In the genomic region with DNA sequence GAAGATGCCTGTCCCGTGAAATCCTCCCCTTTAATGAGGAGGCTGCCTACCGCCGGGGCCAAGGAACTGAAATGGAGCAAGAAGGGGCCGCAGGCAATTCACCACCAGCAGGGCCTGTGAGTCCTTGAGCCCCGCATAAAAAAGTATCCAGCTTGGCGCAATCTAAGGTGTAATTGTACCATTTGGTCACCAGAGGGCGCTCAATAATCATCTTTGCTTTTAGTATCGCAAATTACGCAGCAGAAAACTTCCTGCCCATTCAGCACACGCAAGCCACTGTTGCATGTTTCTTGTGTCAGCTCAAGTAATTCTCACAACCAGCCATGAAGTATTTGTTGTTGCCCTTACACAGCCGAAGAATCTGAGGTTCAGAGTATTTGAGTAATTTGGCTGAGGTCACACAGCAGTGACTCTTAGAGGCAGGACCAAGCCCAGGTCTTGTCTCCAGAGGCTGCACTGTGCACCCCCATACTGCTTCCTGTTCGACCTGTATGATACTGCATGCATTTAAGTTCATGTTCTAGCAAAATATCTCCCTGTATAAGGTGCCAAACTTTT, we compare ENCODE assay signal across 8 cellular contexts. TPM values are rescaled to one million over a fixed set of nuclear protein-coding genes. Genes with fewer than 3 reads are reported as not detected.
A peak's percentile ranks its signal among the peaks of the same experiment; 100 is the strongest.
DNase-seq lines count a peak whose midpoint lies in the region; ATAC-seq and TF ChIP-seq lines count a peak whose summit lies in the region.

No MANE protein-coding gene starts in this region.

- no peaks in the 10 kb centered on the region for H3K36me3 ChIP-seq in Loucy (ENCODE audit: insufficient read depth, low read length)
- no peaks in the 10 kb centered on the region for H3K36me3 ChIP-seq in Peyer's patch
- no peaks in the 10 kb centered on the region for H3K36me3 ChIP-seq in neural cell (ENCODE audit: insufficient read depth, low read length)
- no peaks in the 10 kb centered on the region for H3K36me3 ChIP-seq in upper lobe of right lung

- H3K4me3 Mint-ChIP-seq in activated T-cell treated with anti-CD3 and anti-CD28 coated beads, Interleukin-2, amount 50 U/mL, for 72 hours, result peak overlapping the region; percentile 57 to 61

- no peaks in the 10 kb centered on the region for H3K36me3 Mint-ChIP-seq in activated T-cell treated with anti-CD3 and anti-CD28 coated beads, Interleukin-2, amount 50 U/mL, for 72 hours (ENCODE audit: insufficient read depth in 2 of 2)

- DNase-seq in NK-92 treated with Interleukin-12 subunit alpha and Interleukin-12 subunit beta, amount 100 ng/mL, for 24 hours (lab: John Stamatoyannopoulos, UW), result peak; percentile 21
- no peak for DNase-seq in NK-92 (lab: John Stamatoyannopoulos, UW; ENCODE audit: unreplicated experiment)
- DNase-seq in Peyer's patch, result peak in 2 of 3 donors; percentile 39 to 76
- peak; percentile 59 to 74 for DNase-seq in activated T-cell treated with anti-CD3 and anti-CD28 coated beads, Interleukin-2, amount 50 U/mL, for 72 hours
- peak; percentile 92 for DNase-seq in fibroblast of peridontal ligament (ENCODE audit: extremely low read depth)
- no peak for DNase-seq in upper lobe of right lung

- no peaks in the 10 kb centered on the region for H3K27me3 Mint-ChIP-seq in activated T-cell treated with anti-CD3 and anti-CD28 coated beads, Interleukin-2, amount 50 U/mL, for 72 hours (ENCODE audit: low read depth)

- H3K27me3 ChIP-seq in Loucy (ENCODE audit: insufficient read depth, low read length, poor library complexity, severe bottlenecking) (peaks cover 32% of the 10 kb centered on the region), Peyer's patch (no peaks in the 10 kb centered on the region), neural cell (ENCODE audit: insufficient read depth, low read depth, low read length) (no peaks in the 10 kb centered on the region), upper lobe of right lung (no peaks in the 10 kb centered on the region)

- H3K4me3 ChIP-seq in Loucy (ENCODE audit: low read length, poor library complexity, severe bottlenecking) (no peak overlapping the region), Peyer's patch (no peak overlapping the region), neural cell (ENCODE audit: low read length) (no peak overlapping the region), upper lobe of right lung (no peak overlapping the region)

- no peaks in the 10 kb centered on the region for H3K4me1 ChIP-seq in Loucy (ENCODE audit: insufficient read depth, low read length, poor library complexity, severe bottlenecking)
- peaks cover 0 to 22% (median 3%) of the 10 kb centered on the region in 4 donors for H3K4me1 ChIP-seq in Peyer's patch
- H3K4me1 ChIP-seq in upper lobe of right lung, result peaks cover 25% of the 10 kb centered on the region

- H3K4me2 ChIP-seq in Loucy (ENCODE audit: low read depth, low read length, poor library complexity, severe bottlenecking), result no peak overlapping the region
- no peak overlapping the region for H3K4me2 ChIP-seq in neural cell (ENCODE audit: low read length)

- H3K79me2 ChIP-seq in Loucy (ENCODE audit: insufficient read depth, low read length), result no peaks in the 10 kb centered on the region
- no peaks in the 10 kb centered on the region for H3K79me2 ChIP-seq in neural cell (replicated peaks; ENCODE audit: insufficient read depth, low read length)

- no peak overlapping the region for H2AFZ ChIP-seq in Loucy (ENCODE audit: low read length)
- no peak overlapping the region for H2AFZ ChIP-seq in neural cell (ENCODE audit: low read depth, low read length)

- TF ChIP-seq CTCF in Loucy (conservative IDR thresholded peaks at IDR 0.05; ENCODE audit: low read length) (peak; percentile 92), Peyer's patch (IDR thresholded peaks at IDR 0.05) (peak; percentile 82 to 98 (median 96)), neural cell (IDR thresholded peaks at IDR 0.05; ENCODE audit: poor library complexity, severe bottlenecking) (peak; percentile 94), upper lobe of right lung (IDR thresholded peaks at IDR 0.05) (peak; percentile 83)

- peak; percentile 81 to 84 for ATAC-seq in activated T-cell treated with anti-CD3 and anti-CD28 coated beads, Interleukin-2, amount 50 U/mL, for 72 hours (replicated peaks in 1 of 2)
- ATAC-seq in upper lobe of right lung, result peak; percentile 81

- TF ChIP-seq RAD21 in neural cell (conservative IDR thresholded peaks at IDR 0.05), result peak; percentile 96

- H3F3A ChIP-seq in Loucy (ENCODE audit: low read depth), result no peaks in the 10 kb centered on the region
- no peaks in the 10 kb centered on the region for H3F3A ChIP-seq in neural cell (ENCODE audit: insufficient read depth, low read length, poor library complexity, severe bottlenecking)

- peak overlapping the region; percentile 71 for H3K27ac Mint-ChIP-seq in activated T-cell treated with anti-CD3 and anti-CD28 coated beads, Interleukin-2, amount 50 U/mL, for 72 hours

- H4K20me1 ChIP-seq in Loucy (ENCODE audit: insufficient read depth, low read length, poor library complexity, severe bottlenecking) (no peaks in the 10 kb centered on the region), neural cell (ENCODE audit: insufficient read depth) (no peaks in the 10 kb centered on the region)

- TF ChIP-seq POLR2A in Peyer's patch (IDR thresholded peaks at IDR 0.05), result no peak

- no peaks in the 10 kb centered on the region for H3K9me3 ChIP-seq in Loucy (ENCODE audit: insufficient read depth, low read depth, low read length)
- no peaks in the 10 kb centered on the region for H3K9me3 ChIP-seq in Peyer's patch
- H3K9me3 ChIP-seq in neural cell (ENCODE audit: low read length), result no peaks in the 10 kb centered on the region
- H3K9me3 ChIP-seq in upper lobe of right lung, result no peaks in the 10 kb centered on the region

- no peak for TF ChIP-seq EP300 in neural cell (conservative IDR thresholded peaks at IDR 0.05; ENCODE audit: poor library complexity, severe bottlenecking)

- peaks cover 30% of the 10 kb centered on the region for H3K4me1 Mint-ChIP-seq in activated T-cell treated with anti-CD3 and anti-CD28 coated beads, Interleukin-2, amount 50 U/mL, for 72 hours (ENCODE audit: low read depth)

- no peak overlapping the region for H3K9ac ChIP-seq in Loucy (ENCODE audit: low read depth, low read length, poor library complexity, severe bottlenecking)
- peak overlapping the region; percentile 5 for H3K9ac ChIP-seq in neural cell (ENCODE audit: low read length)

- intact Hi-C loops in upper lobe of right lung (cut with DNase I), result no loop called here

- H3K9me2 ChIP-seq in Loucy (replicated peaks; ENCODE audit: low read depth, low read length) (no peaks in the 10 kb centered on the region), neural cell (ENCODE audit: insufficient read depth, low read length) (no peaks in the 10 kb centered on the region)

- no peaks in the 10 kb centered on the region for H3K9me3 Mint-ChIP-seq in activated T-cell treated with anti-CD3 and anti-CD28 coated beads, Interleukin-2, amount 50 U/mL, for 72 hours

- H3K27ac ChIP-seq in Peyer's patch (peak overlapping the region in 2 of 4 donors; percentile 61 to 82), neural cell (ENCODE audit: low read length) (no peak overlapping the region), upper lobe of right lung (peak overlapping the region; percentile 86)

TF ChIP-seq in neural cell, 6 proteins besides CTCF, POLR2A, EP300 and RAD21:
- TF ChIP-seq EZH2 (IDR thresholded peaks at IDR 0.05; ENCODE audit: borderline replicate concordance, insufficient read depth, low read length, poor library complexity, severe bottlenecking) (no peak), MXI1 (conservative IDR thresholded peaks at IDR 0.05; ENCODE audit: poor library complexity, severe bottlenecking) (peak; percentile 20), TAF1 (IDR thresholded peaks at IDR 0.05; ENCODE audit: low read depth) (no peak), SMC3 (conservative IDR thresholded peaks at IDR 0.05; ENCODE audit: poor library complexity) (peak; percentile 94), POLR2AphosphoS5 (IDR thresholded peaks at IDR 0.05) (no peak)
- TF ChIP-seq, protein P1, sequence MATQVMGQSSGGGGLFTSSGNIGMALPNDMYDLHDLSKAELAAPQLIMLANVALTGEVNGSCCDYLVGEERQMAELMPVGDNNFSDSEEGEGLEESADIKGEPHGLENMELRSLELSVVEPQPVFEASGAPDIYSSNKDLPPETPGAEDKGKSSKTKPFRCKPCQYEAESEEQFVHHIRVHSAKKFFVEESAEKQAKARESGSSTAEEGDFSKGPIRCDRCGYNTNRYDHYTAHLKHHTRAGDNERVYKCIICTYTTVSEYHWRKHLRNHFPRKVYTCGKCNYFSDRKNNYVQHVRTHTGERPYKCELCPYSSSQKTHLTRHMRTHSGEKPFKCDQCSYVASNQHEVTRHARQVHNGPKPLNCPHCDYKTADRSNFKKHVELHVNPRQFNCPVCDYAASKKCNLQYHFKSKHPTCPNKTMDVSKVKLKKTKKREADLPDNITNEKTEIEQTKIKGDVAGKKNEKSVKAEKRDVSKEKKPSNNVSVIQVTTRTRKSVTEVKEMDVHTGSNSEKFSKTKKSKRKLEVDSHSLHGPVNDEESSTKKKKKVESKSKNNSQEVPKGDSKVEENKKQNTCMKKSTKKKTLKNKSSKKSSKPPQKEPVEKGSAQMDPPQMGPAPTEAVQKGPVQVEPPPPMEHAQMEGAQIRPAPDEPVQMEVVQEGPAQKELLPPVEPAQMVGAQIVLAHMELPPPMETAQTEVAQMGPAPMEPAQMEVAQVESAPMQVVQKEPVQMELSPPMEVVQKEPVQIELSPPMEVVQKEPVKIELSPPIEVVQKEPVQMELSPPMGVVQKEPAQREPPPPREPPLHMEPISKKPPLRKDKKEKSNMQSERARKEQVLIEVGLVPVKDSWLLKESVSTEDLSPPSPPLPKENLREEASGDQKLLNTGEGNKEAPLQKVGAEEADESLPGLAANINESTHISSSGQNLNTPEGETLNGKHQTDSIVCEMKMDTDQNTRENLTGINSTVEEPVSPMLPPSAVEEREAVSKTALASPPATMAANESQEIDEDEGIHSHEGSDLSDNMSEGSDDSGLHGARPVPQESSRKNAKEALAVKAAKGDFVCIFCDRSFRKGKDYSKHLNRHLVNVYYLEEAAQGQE (IDR thresholded peaks at IDR 0.05; ENCODE audit: borderline replicate concordance), result no peak
TF ChIP-seq in neural cell: peak in this region for 2.

RNA-seq across cellular contexts. Expression of a gene that starts 54.1 kb away (rescaled TPM):
- total RNA-seq in Peyer's patch (100 to 1,000 TPM in 1 of 4 donors, 10 to 100 TPM in 3; 87.6 to 137 (median 91.9) TPM), upper lobe of right lung (165 TPM)
- total RNA-seq in activated T-cell treated with anti-CD3 and anti-CD28 coated beads, Interleukin-2, amount 50 U/mL, for 72 hours, result 100 to 1,000 TPM; 317 to 370 TPM
- 108 and 111 TPM in 2 replicates for polyA plus RNA-seq in neural cell
- 167 and 189 TPM in 2 replicates for polyA minus RNA-seq in neural cell

Comparison
In these comparisons a context has a peak if more than half of its experiments do, and no peak if none do; other contexts are left out.
1. DNase-seq: peak in NK-92 treated with Interleukin-12 subunit alpha and Interleukin-12 subunit beta, amount 100 ng/mL, for 24 hours (single experiment), Peyer's patch (2 of 3), activated T-cell treated with anti-CD3 and anti-CD28 coated beads, Interleukin-2, amount 50 U/mL, for 72 hours (2 of 2) and fibroblast of peridontal ligament (single experiment); none in NK-92 (single experiment) and upper lobe of right lung (single experiment).
2. Peak in every context shown above with its lines, with median percentiles within 50 percentile points of each other: CTCF ChIP-seq.